In genomic region chr12:117836999-117837736, GRCh38 we compare ENCODE assay signal across 8 cellular contexts.
A peak's percentile ranks its signal among the peaks of the same experiment; 100 is the strongest.
DNase-seq lines count a peak whose midpoint lies in the region; ATAC-seq and TF ChIP-seq lines count a peak whose summit lies in the region.

No MANE protein-coding gene starts in this region.

- no peaks in the 10 kb centered on the region for H3K27me3 ChIP-seq in OCI-LY1 (ENCODE audit: insufficient read depth, low read length)

- H3K79me2 ChIP-seq in OCI-LY1 (ENCODE audit: insufficient read depth, low read length) = no peaks in the 10 kb centered on the region

- no peaks in the 10 kb centered on the region for H3K4me1 ChIP-seq in OCI-LY1 (ENCODE audit: insufficient read depth, low read length, severe bottlenecking)

- TF ChIP-seq CTCF in GM12865 (IDR thresholded peaks at IDR 0.05; ENCODE audit: insufficient read depth, low read depth, low read length, missing control alignments) = peak; percentile 95
- TF ChIP-seq CTCF in OCI-LY1 (IDR thresholded peaks at IDR 0.05; ENCODE audit: low read length) = peak; percentile 95
- TF ChIP-seq CTCF in natural killer cell (IDR thresholded peaks at IDR 0.05) = peak; percentile 82

- no peak overlapping the region for H3K27ac ChIP-seq in OCI-LY1 (ENCODE audit: low read depth, low read length, poor library complexity, severe bottlenecking)

- H3K36me3 ChIP-seq in OCI-LY1 (ENCODE audit: insufficient read depth, low read length) = no peaks in the 10 kb centered on the region

- no peak overlapping the region for H2AFZ ChIP-seq in OCI-LY1 (ENCODE audit: low read length)

- no peak overlapping the region for H3K4me2 ChIP-seq in OCI-LY1 (ENCODE audit: low read length)

- no peaks in the 10 kb centered on the region for H3K9me3 Mint-ChIP-seq in activated T-cell treated with anti-CD3 and anti-CD28 coated beads, Interleukin-2, amount 50 U/mL, for 4 hours
- H3K9me3 Mint-ChIP-seq in natural killer cell = no peaks in the 10 kb centered on the region
- peaks cover 1% of the 10 kb centered on the region for H3K9me3 Mint-ChIP-seq in stimulated activated memory B cell treated with anti-CD40 and anti-IgM and Interleukin-4, amounts not matched to agents 10 μg/mL and 1 μg/mL and 100 μg/mL, for 72 hours

- no peaks in the 10 kb centered on the region for H3K9me2 ChIP-seq in OCI-LY1 (ENCODE audit: low read depth, low read length)

- no peaks in the 10 kb centered on the region for H4K20me1 ChIP-seq in OCI-LY1 (ENCODE audit: insufficient read depth, low read length)

- H3K36me3 Mint-ChIP-seq in activated T-cell treated with anti-CD3 and anti-CD28 coated beads, Interleukin-2, amount 50 U/mL, for 4 hours (ENCODE audit: insufficient read depth) = no peaks in the 10 kb centered on the region
- H3K36me3 Mint-ChIP-seq in natural killer cell = no peaks in the 10 kb centered on the region
- no peaks in the 10 kb centered on the region for H3K36me3 Mint-ChIP-seq in stimulated activated memory B cell treated with anti-CD40 and anti-IgM and Interleukin-4, amounts not matched to agents 10 μg/mL and 1 μg/mL and 100 μg/mL, for 72 hours

- no peak overlapping the region for H3K9ac ChIP-seq in OCI-LY1 (ENCODE audit: low read length)

- H3K4me3 ChIP-seq in GM12865 (ENCODE audit: low read depth, low read length) (no peak overlapping the region), OCI-LY1 (ENCODE audit: low read depth, low read length, poor library complexity, severe bottlenecking) (no peak overlapping the region)

- ATAC-seq in HG03520 (IDR thresholded peaks at IDR 0.05; ENCODE audit: unreplicated experiment) (peak; percentile 58), natural killer cell (peak; percentile 60 to 85 (median 76)), HG02763 (IDR thresholded peaks at IDR 0.05; ENCODE audit: unreplicated experiment) (no peak)
- peak; percentile 67 to 76 for ATAC-seq in activated T-cell treated with anti-CD3 and anti-CD28 coated beads, Interleukin-2, amount 50 U/mL, for 4 hours
- ATAC-seq in stimulated activated memory B cell treated with anti-CD40 and anti-IgM and Interleukin-4, amounts not matched to agents 10 μg/mL and 1 μg/mL and 100 μg/mL, for 72 hours = peak; percentile 48

- DNase-seq in GM12865 (ENCODE audit: low read depth) = peak; percentile 72
- peak; percentile 68 for DNase-seq in activated T-cell treated with anti-CD3 and anti-CD28 coated beads, Interleukin-2, amount 50 U/mL, for 4 hours
- peak; percentile 58 for DNase-seq in fibroblast of gingiva (ENCODE audit: low read depth)
- DNase-seq in natural killer cell = peak; percentile 55

- no peaks in the 10 kb centered on the region for H3F3A ChIP-seq in OCI-LY1 (ENCODE audit: insufficient read depth, low read length)

- H3K9me3 ChIP-seq in OCI-LY1 (ENCODE audit: low read length) = no peaks in the 10 kb centered on the region

- H3K27me3 Mint-ChIP-seq in activated T-cell treated with anti-CD3 and anti-CD28 coated beads, Interleukin-2, amount 50 U/mL, for 4 hours (ENCODE audit: low read depth) = peaks cover 15% of the 10 kb centered on the region
- peaks cover 6 to 13% of the 10 kb centered on the region in 2 donors for H3K27me3 Mint-ChIP-seq in natural killer cell (ENCODE audit: low read depth in 2 of 2)
- peaks cover 22% of the 10 kb centered on the region for H3K27me3 Mint-ChIP-seq in stimulated activated memory B cell treated with anti-CD40 and anti-IgM and Interleukin-4, amounts not matched to agents 10 μg/mL and 1 μg/mL and 100 μg/mL, for 72 hours

- intact Hi-C loops in natural killer cell (cut with micrococcal nuclease) = loop anchor here (2.0 to 5.0 kb wide), 2 partner anchors 470 to 625 kb away; no protein-coding TSS in a partner anchor

- peaks cover 7% of the 10 kb centered on the region for H3K4me1 Mint-ChIP-seq in activated T-cell treated with anti-CD3 and anti-CD28 coated beads, Interleukin-2, amount 50 U/mL, for 4 hours (ENCODE audit: low read depth)
- H3K4me1 Mint-ChIP-seq in natural killer cell = peaks cover 5 to 9% of the 10 kb centered on the region in 2 donors
- no peaks in the 10 kb centered on the region for H3K4me1 Mint-ChIP-seq in stimulated activated memory B cell treated with anti-CD40 and anti-IgM and Interleukin-4, amounts not matched to agents 10 μg/mL and 1 μg/mL and 100 μg/mL, for 72 hours

- H3K27ac Mint-ChIP-seq in natural killer cell = no peak overlapping the region
- H3K27ac Mint-ChIP-seq in stimulated activated memory B cell treated with anti-CD40 and anti-IgM and Interleukin-4, amounts not matched to agents 10 μg/mL and 1 μg/mL and 100 μg/mL, for 72 hours = no peak overlapping the region

- H3K4me3 Mint-ChIP-seq in activated T-cell treated with anti-CD3 and anti-CD28 coated beads, Interleukin-2, amount 50 U/mL, for 4 hours = peak overlapping the region; percentile 44
- H3K4me3 Mint-ChIP-seq in natural killer cell = no peak overlapping the region
- H3K4me3 Mint-ChIP-seq in stimulated activated memory B cell treated with anti-CD40 and anti-IgM and Interleukin-4, amounts not matched to agents 10 μg/mL and 1 μg/mL and 100 μg/mL, for 72 hours = no peak overlapping the region
